In the genomic region with DNA sequence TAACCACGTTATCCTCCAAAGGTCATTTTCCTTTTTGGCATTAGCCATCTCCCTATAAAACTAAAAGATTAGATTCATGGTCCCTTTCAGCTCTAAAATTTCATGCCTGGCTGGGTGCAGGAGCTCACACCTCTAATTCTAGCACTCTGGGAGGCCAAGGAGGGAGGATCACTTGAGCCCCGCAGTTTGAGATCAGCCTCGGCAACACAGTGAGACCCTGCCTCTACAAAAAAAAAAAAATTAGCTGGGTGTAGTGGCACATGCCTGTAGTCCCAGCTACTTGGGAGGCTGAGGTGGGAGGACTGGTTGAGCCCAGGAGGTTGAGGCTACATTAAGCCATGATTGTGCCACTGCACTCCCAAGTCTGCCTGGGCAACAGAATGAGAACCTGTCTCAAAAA, we compare ENCODE assay signal across 1 cellular context.
TF ChIP-seq lines count a peak whose summit lies in the region.

No MANE protein-coding gene starts in this region.

TF ChIP-seq in A549, 52 proteins besides CTCF, POLR2A, EP300 and RAD21:
- TF ChIP-seq FOSB (CRISPR knock-in tag; IDR thresholded peaks at IDR 0.05) (no peak), GATA3 (IDR thresholded peaks at IDR 0.05; ENCODE audit: borderline replicate concordance) (no peak), TP53 (CRISPR knock-in tag; IDR thresholded peaks at IDR 0.05) (no peak), NFE2L2 (conservative IDR thresholded peaks at IDR 0.05; ENCODE audit: low read length) (no peak), BHLHE40 (IDR thresholded peaks at IDR 0.05; ENCODE audit: low read depth, low read length) (no peak), HMGXB4 (CRISPR knock-in tag; IDR thresholded peaks at IDR 0.05; ENCODE audit: borderline replicate concordance) (no peak), FOXS1 (CRISPR knock-in tag; IDR thresholded peaks at IDR 0.05) (no peak), HDAC2 (IDR thresholded peaks at IDR 0.05) (no peak), ATOH8 (CRISPR knock-in tag; IDR thresholded peaks at IDR 0.05; ENCODE audit: low read depth) (no peak)
- TF ChIP-seq, protein P1, sequence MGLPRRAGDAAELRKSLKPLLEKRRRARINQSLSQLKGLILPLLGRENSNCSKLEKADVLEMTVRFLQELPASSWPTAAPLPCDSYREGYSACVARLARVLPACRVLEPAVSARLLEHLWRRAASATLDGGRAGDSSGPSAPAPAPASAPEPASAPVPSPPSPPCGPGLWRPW (IDR thresholded peaks at IDR 0.05) = no peak
TF ChIP-seq in A549: peak in this region for 0.
